In the genomic region with DNA sequence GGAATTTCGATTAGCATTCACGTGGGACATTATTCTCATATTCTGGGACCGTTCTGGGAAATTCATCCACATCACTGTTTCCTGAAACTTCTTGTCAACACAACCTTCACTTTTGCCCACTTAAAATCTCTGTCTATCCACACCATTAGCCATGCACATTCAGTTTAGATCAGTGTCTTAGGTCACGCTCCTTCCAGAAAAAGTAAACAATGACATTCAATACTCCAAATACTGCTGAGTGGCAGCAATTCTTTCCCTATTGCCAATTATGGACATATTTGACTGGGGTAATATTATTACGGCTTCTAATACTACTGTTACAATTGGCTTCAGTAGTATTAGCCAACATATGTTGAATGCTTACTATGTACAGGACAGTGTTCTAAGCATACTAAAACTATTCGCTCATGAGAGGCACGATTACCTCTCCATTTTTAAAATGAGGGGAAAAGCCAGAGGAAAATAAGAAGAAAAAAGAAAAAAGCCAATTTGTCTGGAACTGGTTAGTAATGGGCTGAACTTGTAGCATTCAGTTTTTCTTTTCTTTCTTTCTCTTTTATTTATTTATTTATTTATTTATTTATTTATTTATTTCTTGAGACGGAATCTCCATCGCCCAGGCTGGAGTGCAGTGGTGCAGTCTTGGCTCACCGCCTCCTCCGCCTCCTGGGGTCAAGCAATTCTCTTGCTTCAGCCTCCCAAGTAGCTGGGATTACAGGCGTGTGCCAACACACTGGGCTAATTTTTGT, we compare ENCODE assay signal across 21 cellular contexts. TPM values are rescaled to one million over a fixed set of nuclear protein-coding genes. Genes with fewer than 3 reads are reported as not detected.
"Had no signal": no experiment of that assay in that cellular context is flagged by ENCODE, and none has a peak within 500 bp of the region (broad histone marks: within the 10 kb centered on the region; RNA-seq: fewer than 3 reads in every experiment).

No MANE protein-coding gene starts in this region.

- FAIRE-seq: pancreas had no signal

- H3K27ac ChIP-seq: esophagus squamous epithelium, pancreas, sigmoid colon, spleen, thoracic aorta, upper lobe of right lung had no signal

- H3K36me3 ChIP-seq: esophagus squamous epithelium, pancreas, sigmoid colon, spleen, thoracic aorta, upper lobe of right lung had no signal

- ATAC-seq: effector memory CD8-positive, alpha-beta T cell; naive thymus-derived CD8-positive, alpha-beta T cell; pancreas; stimulated activated naive B cell treated with anti-CD40 and anti-IgM and Interleukin-4, amounts not matched to agents 10 μg/mL and 1 μg/mL and 100 μg/mL, for 72 hours; upper lobe of right lung had no signal

- DNase-seq: activated B cell treated with CpG ODN at 0.5 μM for 24 hours; activated CD4-positive, alpha-beta memory T cell treated with anti-CD3 and anti-CD28 coated beads for 36 hours; activated CD4-positive, alpha-beta T cell treated with anti-CD3 and anti-CD28 coated beads for 4 hours; activated naive CD4-positive, alpha-beta T cell; activated naive CD8-positive, alpha-beta T cell treated with anti-CD3 and anti-CD28 coated beads, Interleukin-2, amount 10 ng/mL, durations not matched to agents 7 days and 5 days; activated T-cell treated with anti-CD3 and anti-CD28 coated beads for 4 hours; amygdala; dermis blood vessel endothelial cell; effector memory CD8-positive, alpha-beta T cell; esophagus squamous epithelium; foreskin fibroblast; mesenchymal stem cell; naive thymus-derived CD8-positive, alpha-beta T cell; sigmoid colon; spleen; stimulated activated naive B cell treated with anti-CD40 and anti-IgM and Interleukin-4, amounts not matched to agents 10 μg/mL and 1 μg/mL and 100 μg/mL, for 72 hours; upper lobe of right lung had no signal

- H3K9me3 ChIP-seq: esophagus squamous epithelium, pancreas, spleen, thoracic aorta, upper lobe of right lung had no signal

- H3K4me3 ChIP-seq: esophagus squamous epithelium, pancreas, sigmoid colon, spleen, thoracic aorta, upper lobe of right lung had no signal

- H3K4me1 ChIP-seq: esophagus squamous epithelium, pancreas, sigmoid colon, spleen, upper lobe of right lung had no signal

- H3K27me3 ChIP-seq: esophagus squamous epithelium, pancreas, sigmoid colon, spleen, upper lobe of right lung had no signal

RNA-seq across cellular contexts. Expression of gene SCNN1A, which starts 32.0 kb away (rescaled TPM):
- total RNA-seq: activated B cell treated with CpG ODN at 0.5 μM for 24 hours, glomerular endothelial cell had no signal

RNA-seq across cellular contexts. Expression of gene CD27, which starts 37.4 kb away (rescaled TPM):
- total RNA-seq: cardiac septum, dermis blood vessel endothelial cell had no signal
